ENCODE assay signal across 12 cellular contexts in genomic region chr10:18005781-18006456, GRCh38. TPM values are rescaled to one million over a fixed set of nuclear protein-coding genes. Genes with fewer than 3 reads are reported as not detected.
DNase-seq lines count a peak whose midpoint lies in the region; TF ChIP-seq lines count a peak whose summit lies in the region.
"Had no signal": no experiment of that assay in that cellular context is flagged by ENCODE, and none has a peak within 500 bp of the region (broad histone marks: within the 10 kb centered on the region; RNA-seq: fewer than 3 reads in every experiment).

No MANE protein-coding gene starts in this region.

- TF ChIP-seq CTCF in PC-9 (conservative IDR thresholded peaks at IDR 0.05) (no peak), fibroblast of lung (conservative IDR thresholded peaks at IDR 0.05 in 1 of 2, IDR thresholded peaks at IDR 0.05 in 1 of 2; ENCODE audit: low read depth in 1 of 2, low read length in 2 of 2) (no peak), osteocyte (IDR thresholded peaks at IDR 0.05) (no peak)

- peaks cover 40% of the 10 kb centered on the region for H3K4me1 Mint-ChIP-seq in osteocyte (ENCODE audit: unreplicated experiment)

- H3K9me2 ChIP-seq in PC-9 (ENCODE audit: insufficient read depth), result no peaks in the 10 kb centered on the region

- peak overlapping the region; percentile 54 for H3K27ac Mint-ChIP-seq in osteocyte (ENCODE audit: unreplicated experiment)
- H3K27ac Mint-ChIP-seq: T-helper 1 cell treated with Interleukin-12 subunit alpha and Interleukin-12 subunit beta and Interleukin-4 antibody, amounts not matched to agents 30 μg/mL and 1 μg/mL, for 36 hours had no signal

- H3K27me3 Mint-ChIP-seq in osteocyte (ENCODE audit: unreplicated experiment), result peaks cover 11% of the 10 kb centered on the region

- H3K36me3 Mint-ChIP-seq in osteocyte (ENCODE audit: unreplicated experiment), result no peaks in the 10 kb centered on the region

- H4K20me1 ChIP-seq in BLaER1 (no peaks in the 10 kb centered on the region), PC-9 (ENCODE audit: insufficient read depth) (no peaks in the 10 kb centered on the region), fibroblast of lung (ENCODE audit: control insufficient read depth, extremely low read depth, insufficient read depth, low read length) (no peaks in the 10 kb centered on the region)

- H3K79me2 ChIP-seq in PC-9 (ENCODE audit: low read depth) (no peaks in the 10 kb centered on the region), fibroblast of lung (ENCODE audit: control insufficient read depth, insufficient read depth, low read length) (no peaks in the 10 kb centered on the region)

- H2AFZ ChIP-seq in PC-9 (no peak overlapping the region), fibroblast of lung (ENCODE audit: low read length) (no peak overlapping the region)

- H3K4me3 ChIP-seq in BLaER1 (no peak overlapping the region), PC-9 (no peak overlapping the region), fibroblast of lung (replicated peaks in 1 of 4; ENCODE audit: control extremely low read depth in 1 of 4, insufficient read depth in 1 of 4, low read depth in 3 of 4, low read length in 4 of 4) (peak overlapping the region in 2 of 4 experiments; percentile 21 to 38)

- no peaks in the 10 kb centered on the region for H3K9me3 ChIP-seq in BLaER1
- H3K9me3 ChIP-seq in PC-9 (ENCODE audit: insufficient read depth, low read depth), result no peaks in the 10 kb centered on the region
- H3K9me3 ChIP-seq in fibroblast of lung (ENCODE audit: control insufficient read depth, insufficient read depth, low read depth, low read length), result no peaks in the 10 kb centered on the region

- H3K4me2 ChIP-seq in BLaER1, result peak overlapping the region; percentile 49
- peak overlapping the region; percentile 7; the same call in 1 of the 2 replicates for H3K4me2 ChIP-seq in PC-9
- H3K4me2 ChIP-seq in fibroblast of lung (ENCODE audit: extremely low read depth, insufficient read depth, low read length), result peak overlapping the region; percentile 39

- CTCF ChIA-PET in PC-9 (lab: Charles Lee), result no interaction called here

- DNase-seq in PC-9 (no peak), fibroblast of lung (ENCODE audit: low read depth in 2 of 2) (peak; percentile 84 to 92), osteocyte (ENCODE audit: extremely low spot score, unreplicated experiment) (no peak), T-helper 1 cell (no peak), DMS 273 treated with DMSO at 0.1 percent for 48 hours (lab: John Stamatoyannopoulos, UW) (no peak), NCI-H2029 treated with DMSO at 0.1 percent for 48 hours (lab: John Stamatoyannopoulos, UW) (no peak), NCI-H345 (lab: John Stamatoyannopoulos, UW) (no peak)
- DNase-seq: COR-L47, occipital lobe had no signal

- no peaks in the 10 kb centered on the region for H3F3A ChIP-seq in PC-9 (ENCODE audit: insufficient read depth, low read depth)

- peaks cover 42% of the 10 kb centered on the region for H3K4me1 ChIP-seq in BLaER1
- H3K4me1 ChIP-seq in PC-9 (replicated peaks; ENCODE audit: insufficient read depth), result no peaks in the 10 kb centered on the region
- H3K4me1 ChIP-seq in fibroblast of lung (ENCODE audit: control insufficient read depth, extremely low read depth, insufficient read depth, low read length), result peaks cover 7% of the 10 kb centered on the region

- H3K9ac ChIP-seq in BLaER1 (no peak overlapping the region), fibroblast of lung (ENCODE audit: insufficient read depth, low read length) (no peak overlapping the region)

- H3K4me3 Mint-ChIP-seq in osteocyte (ENCODE audit: unreplicated experiment), result peak overlapping the region; percentile 28
- H3K4me3 Mint-ChIP-seq: T-helper 1 cell treated with Interleukin-12 subunit alpha and Interleukin-12 subunit beta and Interleukin-4 antibody, amounts not matched to agents 30 μg/mL and 1 μg/mL, for 36 hours had no signal

- H3K27ac ChIP-seq in BLaER1 (no peak overlapping the region; the same call in 1 of the 2 replicates), PC-9 (no peak overlapping the region), fibroblast of lung (ENCODE audit: insufficient read depth, low read length) (no peak overlapping the region)

- POLR2A ChIA-PET in PC-9 (lab: Charles Lee; ENCODE audit: unreplicated experiment), result no interaction called here

- BruUV-seq in PC-9 (replicated peaks; lab: Mats Ljungman, UMichigan), result no TSS peak

- H3K27me3 ChIP-seq in BLaER1, result no peaks in the 10 kb centered on the region
- no peaks in the 10 kb centered on the region for H3K27me3 ChIP-seq in PC-9 (ENCODE audit: insufficient read depth, low read depth)
- no peaks in the 10 kb centered on the region for H3K27me3 ChIP-seq in fibroblast of lung (ENCODE audit: control insufficient read depth, insufficient read depth, low read length)

- H3K9me3 Mint-ChIP-seq in osteocyte (ENCODE audit: unreplicated experiment), result no peaks in the 10 kb centered on the region
- H3K9me3 Mint-ChIP-seq: T-helper 1 cell treated with Interleukin-12 subunit alpha and Interleukin-12 subunit beta and Interleukin-4 antibody, amounts not matched to agents 30 μg/mL and 1 μg/mL, for 36 hours had no signal

- intact Hi-C loops in PC-9 (cut with micrococcal nuclease; ENCODE audit: unreplicated experiment), result no loop called here

- H3K36me3 ChIP-seq in BLaER1 (no peaks in the 10 kb centered on the region), PC-9 (ENCODE audit: low read depth) (no peaks in the 10 kb centered on the region), fibroblast of lung (ENCODE audit: control insufficient read depth, insufficient read depth, low read length) (no peaks in the 10 kb centered on the region)

RNA-seq across cellular contexts. Expression of gene SLC39A12, which starts 54.2 kb away (rescaled TPM):
- total RNA-seq in PC-9 (2021) (not detected in 2 replicates), fibroblast of lung (not detected in 2 replicates), osteocyte (not detected in 2 replicates)
- polyA plus RNA-seq in fibroblast of lung, result not detected in 2 replicates
- not detected in 2 replicates for polyA plus RNA-seq in fibroblast of lung (2012)
- not detected in 2 replicates for polyA minus RNA-seq in fibroblast of lung (ENCODE audit: low replicate concordance)
- total RNA-seq: bronchial epithelial cell had no signal

Comparison
In these comparisons a context has a peak if more than half of its experiments do, and no peak if none do; other contexts are left out.
1. DNase-seq: peak in fibroblast of lung (2 of 2); none in PC-9 (0 of 2), osteocyte (single experiment), T-helper 1 cell (0 of 5), DMS 273 treated with DMSO at 0.1 percent for 48 hours (single experiment), NCI-H2029 treated with DMSO at 0.1 percent for 48 hours (single experiment) and NCI-H345 (single experiment).
2. Peak in every context shown above with its lines, with median percentiles within 50 percentile points of each other: H3K4me2 ChIP-seq.